ENCODE assay signal across 8 cellular contexts in genomic region chr18:28713026-28713425, GRCh38.
"Had no signal": no experiment of that assay in that cellular context is flagged by ENCODE, and none has a peak within 500 bp of the region (broad histone marks: within the 10 kb centered on the region; RNA-seq: fewer than 3 reads in every experiment).

No MANE protein-coding gene starts in this region.

- H3K27me3 Mint-ChIP-seq: IgD-negative memory B cell had no signal

- H3K9me3 Mint-ChIP-seq: H9 had no signal

- H3K4me2 ChIP-seq: GM23338, KMS-11 had no signal

- ATAC-seq: GM23338, HepG2 had no signal

- H3K9ac ChIP-seq: KMS-11 had no signal

- H3K27ac Mint-ChIP-seq: GM23338, H9, IgD-negative memory B cell had no signal

- H3K27ac ChIP-seq: HL-60, KMS-11 had no signal

- H3K4me3 Mint-ChIP-seq: GM23338, H9, IgD-negative memory B cell had no signal

- H3K4me3 ChIP-seq: GM23338 had no signal

- DNase-seq: H9, HCEC 1CT, KBM-7 had no signal
